In the genomic region with DNA sequence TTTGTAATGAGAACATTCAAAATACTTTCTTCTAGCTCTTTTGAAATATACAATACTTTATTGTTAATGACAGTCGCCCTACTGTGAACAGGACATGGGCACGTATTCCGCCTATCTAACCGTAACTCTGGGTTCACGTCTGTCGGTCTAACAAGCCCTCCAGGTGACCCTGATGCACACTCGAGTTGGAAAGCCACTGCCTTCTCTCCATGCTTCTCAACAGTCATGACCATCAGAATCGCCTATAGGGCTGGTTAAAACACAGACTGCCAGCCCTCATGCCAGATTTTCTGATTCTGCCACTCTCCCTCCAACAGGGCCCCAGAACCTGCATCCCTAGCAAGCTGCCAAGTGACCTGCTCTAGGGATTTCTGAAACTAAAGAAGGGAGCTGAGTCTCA, we compare ENCODE assay signal across 12 cellular contexts.
DNase-seq lines count a peak whose midpoint lies in the region; ATAC-seq, FAIRE-seq and TF ChIP-seq lines count a peak whose summit lies in the region.
"Had no signal": no experiment of that assay in that cellular context is flagged by ENCODE, and none has a peak within 500 bp of the region (broad histone marks: within the 10 kb centered on the region; RNA-seq: fewer than 3 reads in every experiment).

No MANE protein-coding gene starts in this region.

- H3K27ac ChIP-seq in keratinocyte (ENCODE audit: control insufficient read depth, insufficient read depth, low read length) (peak overlapping the region; percentile 92), stomach (peak overlapping the region; percentile 33 to 85 (median 65))

- H4K20me1 ChIP-seq in keratinocyte (ENCODE audit: control insufficient read depth, extremely low read depth, insufficient read depth, low read length) = no peaks in the 10 kb centered on the region

- FAIRE-seq in keratinocyte (lab: Jason Lieb, UNC) = no peak

- POLR2A ChIA-PET in activated CD8-positive, alpha-beta T cell treated with anti-CD3 and anti-CD28 coated beads, Interleukin-2, amount 10 ng/mL, durations not matched to agents 7 days and 5 days (lab: Charles Lee) = interaction anchor here (0.7 to 6.3 kb wide), 9 partner anchors 9 to 52 kb away, joined by 3 to 60 read pairs (median 5); no protein-coding TSS in a partner anchor

- TF ChIP-seq CTCF in keratinocyte (optimal IDR thresholded peaks at IDR 0.05 in 1 of 3, IDR thresholded peaks at IDR 0.05 in 1 of 3, conservative IDR thresholded peaks at IDR 0.05 in 1 of 3; ENCODE audit: extremely low read depth in 1 of 3, insufficient read depth in 2 of 3, low read length in 3 of 3) = no peak
- no peak for TF ChIP-seq CTCF in stomach (IDR thresholded peaks at IDR 0.05)
- no peak for TF ChIP-seq CTCF in glutamatergic neuron (IDR thresholded peaks at IDR 0.05; ENCODE audit: partially characterized antibody, unreplicated experiment)

- WGBS in stomach, 5 donors = 93 to 96% (median 94%) methylated on average over 8 of the region's 8 CpGs

- peak; percentile 63 for DNase-seq in activated CD4-positive, alpha-beta T cell treated with anti-CD3 and anti-CD28 coated beads, Interleukin-2, amount 10 ng/mL, durations not matched to agents 24 days and 14 days
- no peak for DNase-seq in activated CD4-positive, alpha-beta T cell treated with anti-CD3 and anti-CD28 coated beads, Interleukin-2, amount 50 U/mL, for 48 hours
- no peak for DNase-seq in activated CD8-positive, alpha-beta T cell treated with anti-CD3 and anti-CD28 coated beads, Interleukin-2, amount 10 ng/mL, durations not matched to agents 7 days and 5 days
- DNase-seq in keratinocyte (ENCODE audit: low read depth, low spot score) = no peak
- no peak for DNase-seq in stomach
- no peak for DNase-seq in glutamatergic neuron
- DNase-seq in left colon = no peak
- no peak for DNase-seq in T1000 (lab: John Stamatoyannopoulos, UW)
- DNase-seq: foreskin fibroblast, NCI-H1417 treated with DMSO at 0.1 percent for 48 hours had no signal

- dilution Hi-C loops in keratinocyte (cut with MboI; ENCODE audit: extremely low pct_ligation_motif_present, low sequenced_read_pairs) = no loop called here

- peak overlapping the region; percentile 99 for H3K27ac Mint-ChIP-seq in activated CD4-positive, alpha-beta T cell treated with anti-CD3 and anti-CD28 coated beads, Interleukin-2, amount 10 ng/mL, durations not matched to agents 24 days and 14 days
- H3K27ac Mint-ChIP-seq in activated CD8-positive, alpha-beta T cell treated with anti-CD3 and anti-CD28 coated beads, Interleukin-2, amount 10 ng/mL, durations not matched to agents 7 days and 5 days = peak overlapping the region; percentile 99
- H3K27ac Mint-ChIP-seq in glutamatergic neuron (ENCODE audit: unreplicated experiment) = no peak overlapping the region

- H3K4me2 ChIP-seq in keratinocyte (ENCODE audit: control insufficient read depth, extremely low read depth, insufficient read depth, low read depth, low read length) = peak overlapping the region; percentile 75

- H3K9me3 Mint-ChIP-seq in activated CD4-positive, alpha-beta T cell treated with anti-CD3 and anti-CD28 coated beads, Interleukin-2, amount 10 ng/mL, durations not matched to agents 24 days and 14 days = peaks cover 8% of the 10 kb centered on the region
- H3K9me3 Mint-ChIP-seq in activated CD8-positive, alpha-beta T cell treated with anti-CD3 and anti-CD28 coated beads, Interleukin-2, amount 10 ng/mL, durations not matched to agents 7 days and 5 days (ENCODE audit: insufficient read depth) = no peaks in the 10 kb centered on the region
- no peaks in the 10 kb centered on the region for H3K9me3 Mint-ChIP-seq in glutamatergic neuron (ENCODE audit: unreplicated experiment)

- TF ChIP-seq EP300 in stomach (IDR thresholded peaks at IDR 0.05) = no peak

- no peaks in the 10 kb centered on the region for H3K9me1 ChIP-seq in keratinocyte (ENCODE audit: control insufficient read depth, extremely low read depth, insufficient read depth, low read length)

- no peak for ATAC-seq in activated CD8-positive, alpha-beta T cell treated with anti-CD3 and anti-CD28 coated beads, Interleukin-2, amount 10 ng/mL, durations not matched to agents 7 days and 5 days
- no peak for ATAC-seq in left colon
- ATAC-seq: HCT116 had no signal

- no peak for TF ChIP-seq POLR2A in stomach (IDR thresholded peaks at IDR 0.05)

- CTCF ChIA-PET in activated CD8-positive, alpha-beta T cell treated with anti-CD3 and anti-CD28 coated beads, Interleukin-2, amount 10 ng/mL, durations not matched to agents 7 days and 5 days (lab: Charles Lee) = interaction anchor here (0.7 to 3.8 kb wide), 12 partner anchors 8 to 139 kb away, joined by 3 to 18 read pairs (median 4); no protein-coding TSS in a partner anchor

- H3K9ac ChIP-seq in keratinocyte (ENCODE audit: control insufficient read depth, extremely low read depth, insufficient read depth, low read length) = peak overlapping the region; percentile 75

- no peaks in the 10 kb centered on the region for H3K79me2 ChIP-seq in keratinocyte (ENCODE audit: control insufficient read depth, insufficient read depth, low read length)

- peaks cover 13% of the 10 kb centered on the region for H3K36me3 Mint-ChIP-seq in activated CD4-positive, alpha-beta T cell treated with anti-CD3 and anti-CD28 coated beads, Interleukin-2, amount 10 ng/mL, durations not matched to agents 24 days and 14 days (ENCODE audit: low read depth)
- H3K36me3 Mint-ChIP-seq in activated CD8-positive, alpha-beta T cell treated with anti-CD3 and anti-CD28 coated beads, Interleukin-2, amount 10 ng/mL, durations not matched to agents 7 days and 5 days (ENCODE audit: low read depth) = peaks cover 22% of the 10 kb centered on the region
- no peaks in the 10 kb centered on the region for H3K36me3 Mint-ChIP-seq in glutamatergic neuron (ENCODE audit: unreplicated experiment)

- no peaks in the 10 kb centered on the region for H3K9me3 ChIP-seq in keratinocyte (ENCODE audit: control insufficient read depth, low read depth, low read length)
- no peaks in the 10 kb centered on the region for H3K9me3 ChIP-seq in stomach
- H3K9me3 ChIP-seq: thoracic aorta had no signal

- H3K27me3 ChIP-seq in keratinocyte (ENCODE audit: control insufficient read depth, extremely low read depth, insufficient read depth, low read length) (no peaks in the 10 kb centered on the region), stomach (no peaks in the 10 kb centered on the region)

- H3K4me1 ChIP-seq in keratinocyte (ENCODE audit: control insufficient read depth, extremely low read depth, insufficient read depth, low read length) = peaks cover 68% of the 10 kb centered on the region
- peaks cover 11 to 90% (median 29%) of the 10 kb centered on the region in 4 donors for H3K4me1 ChIP-seq in stomach

- intact Hi-C loops in activated CD4-positive, alpha-beta T cell treated with anti-CD3 and anti-CD28 coated beads, Interleukin-2, amount 10 ng/mL, durations not matched to agents 24 days and 14 days (cut with micrococcal nuclease) = loop anchor here (5.0 kb wide), 3 partner anchors 139 to 431 kb away; a partner anchor contains a TSS
- intact Hi-C loops in stomach (cut with DNase I; ENCODE audit: low total_unique reads) (no loop called here), left colon (cut with DNase I, micrococcal nuclease) (no loop called here)

- H3K4me3 ChIP-seq in keratinocyte (ENCODE audit: control insufficient read depth in 2 of 3, extremely low read depth in 1 of 3, insufficient read depth in 2 of 3, low read depth in 1 of 3, low read length in 3 of 3) = no peak overlapping the region
- no peak overlapping the region for H3K4me3 ChIP-seq in stomach
- H3K4me3 ChIP-seq: thoracic aorta had no signal

- no peaks in the 10 kb centered on the region for H3K36me3 ChIP-seq in keratinocyte (ENCODE audit: control insufficient read depth in 2 of 2, extremely low read depth in 1 of 2, insufficient read depth in 2 of 2, low read length in 2 of 2)
- no peaks in the 10 kb centered on the region for H3K36me3 ChIP-seq in stomach
- H3K36me3 ChIP-seq: thoracic aorta had no signal

- H3K4me1 Mint-ChIP-seq in activated CD4-positive, alpha-beta T cell treated with anti-CD3 and anti-CD28 coated beads, Interleukin-2, amount 10 ng/mL, durations not matched to agents 24 days and 14 days = peaks cover 77% of the 10 kb centered on the region
- peaks cover 95% of the 10 kb centered on the region for H3K4me1 Mint-ChIP-seq in activated CD8-positive, alpha-beta T cell treated with anti-CD3 and anti-CD28 coated beads, Interleukin-2, amount 10 ng/mL, durations not matched to agents 7 days and 5 days (ENCODE audit: low read depth)
- H3K4me1 Mint-ChIP-seq in glutamatergic neuron (ENCODE audit: low read depth, unreplicated experiment) = no peaks in the 10 kb centered on the region

- H3K4me3 Mint-ChIP-seq in activated CD4-positive, alpha-beta T cell treated with anti-CD3 and anti-CD28 coated beads, Interleukin-2, amount 10 ng/mL, durations not matched to agents 24 days and 14 days = peak overlapping the region; percentile 76
- peak overlapping the region; percentile 76 for H3K4me3 Mint-ChIP-seq in activated CD8-positive, alpha-beta T cell treated with anti-CD3 and anti-CD28 coated beads, Interleukin-2, amount 10 ng/mL, durations not matched to agents 7 days and 5 days
- H3K4me3 Mint-ChIP-seq in glutamatergic neuron (ENCODE audit: unreplicated experiment) = no peak overlapping the region

- H3K27me3 Mint-ChIP-seq in activated CD4-positive, alpha-beta T cell treated with anti-CD3 and anti-CD28 coated beads, Interleukin-2, amount 10 ng/mL, durations not matched to agents 24 days and 14 days = no peaks in the 10 kb centered on the region
- H3K27me3 Mint-ChIP-seq in activated CD8-positive, alpha-beta T cell treated with anti-CD3 and anti-CD28 coated beads, Interleukin-2, amount 10 ng/mL, durations not matched to agents 7 days and 5 days (ENCODE audit: low read depth) = no peaks in the 10 kb centered on the region
- peaks cover 7% of the 10 kb centered on the region for H3K27me3 Mint-ChIP-seq in glutamatergic neuron (ENCODE audit: unreplicated experiment)

- peak overlapping the region; percentile 43 for H2AFZ ChIP-seq in keratinocyte (ENCODE audit: control insufficient read depth, low read length)
